Comparison of ENCODE assay signal across 1 cellular context in the genomic region with DNA sequence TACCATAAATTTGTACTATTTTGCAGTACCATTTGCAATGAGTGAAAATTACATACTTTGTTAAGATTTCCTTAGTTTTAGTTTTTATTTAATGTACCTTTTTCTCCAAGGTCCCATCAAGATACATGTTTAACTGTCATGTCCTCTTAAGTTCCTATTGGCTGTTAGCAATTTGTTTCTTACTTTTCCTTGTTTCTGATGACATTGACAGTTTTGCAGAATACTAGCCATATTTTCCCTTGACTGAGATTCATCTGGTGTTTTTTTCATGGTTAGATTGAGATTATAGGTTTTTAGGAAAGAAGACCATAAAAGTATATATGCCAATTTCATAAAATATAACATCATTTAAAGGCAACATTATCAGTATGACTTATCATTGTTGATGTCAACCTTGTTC.
TF ChIP-seq lines count a peak whose summit lies in the region.

No MANE protein-coding gene starts in this region.

TF ChIP-seq in HepG2, 621 proteins besides CTCF, POLR2A, EP300 and RAD21 (continued from another document):
- TF ChIP-seq, protein P1, sequence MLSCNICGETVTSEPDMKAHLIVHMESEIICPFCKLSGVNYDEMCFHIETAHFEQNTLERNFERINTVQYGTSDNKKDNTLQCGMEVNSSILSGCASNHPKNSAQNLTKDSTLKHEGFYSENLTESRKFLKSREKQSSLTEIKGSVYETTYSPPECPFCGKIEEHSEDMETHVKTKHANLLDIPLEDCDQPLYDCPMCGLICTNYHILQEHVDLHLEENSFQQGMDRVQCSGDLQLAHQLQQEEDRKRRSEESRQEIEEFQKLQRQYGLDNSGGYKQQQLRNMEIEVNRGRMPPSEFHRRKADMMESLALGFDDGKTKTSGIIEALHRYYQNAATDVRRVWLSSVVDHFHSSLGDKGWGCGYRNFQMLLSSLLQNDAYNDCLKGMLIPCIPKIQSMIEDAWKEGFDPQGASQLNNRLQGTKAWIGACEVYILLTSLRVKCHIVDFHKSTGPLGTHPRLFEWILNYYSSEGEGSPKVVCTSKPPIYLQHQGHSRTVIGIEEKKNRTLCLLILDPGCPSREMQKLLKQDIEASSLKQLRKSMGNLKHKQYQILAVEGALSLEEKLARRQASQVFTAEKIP (CRISPR knock-in tag; IDR thresholded peaks at IDR 0.05; ENCODE audit: borderline replicate concordance) = no peak
- TF ChIP-seq ZSCAN20 (CRISPR knock-in tag; IDR thresholded peaks at IDR 0.05; ENCODE audit: borderline replicate concordance) (no peak), MAFF (IDR thresholded peaks at IDR 0.05; ENCODE audit: low read depth, low read length) (peak; percentile 35; the same call in 1 of the 2 replicates), POLR2AphosphoS2 (IDR thresholded peaks at IDR 0.05; ENCODE audit: low read depth, low read length) (no peak)
